Comparison of ENCODE assay signal across 1 cellular context in genomic region chr13:76791290-76791664, GRCh38.
TF ChIP-seq lines count a peak whose summit lies in the region.

No MANE protein-coding gene starts in this region.

TF ChIP-seq in SK-N-SH treated with all-trans-retinoic acid at 6 μM for 48 hours, 23 proteins besides CTCF, POLR2A, EP300 and RAD21 (continued from another document):
- TF ChIP-seq, protein P1, sequence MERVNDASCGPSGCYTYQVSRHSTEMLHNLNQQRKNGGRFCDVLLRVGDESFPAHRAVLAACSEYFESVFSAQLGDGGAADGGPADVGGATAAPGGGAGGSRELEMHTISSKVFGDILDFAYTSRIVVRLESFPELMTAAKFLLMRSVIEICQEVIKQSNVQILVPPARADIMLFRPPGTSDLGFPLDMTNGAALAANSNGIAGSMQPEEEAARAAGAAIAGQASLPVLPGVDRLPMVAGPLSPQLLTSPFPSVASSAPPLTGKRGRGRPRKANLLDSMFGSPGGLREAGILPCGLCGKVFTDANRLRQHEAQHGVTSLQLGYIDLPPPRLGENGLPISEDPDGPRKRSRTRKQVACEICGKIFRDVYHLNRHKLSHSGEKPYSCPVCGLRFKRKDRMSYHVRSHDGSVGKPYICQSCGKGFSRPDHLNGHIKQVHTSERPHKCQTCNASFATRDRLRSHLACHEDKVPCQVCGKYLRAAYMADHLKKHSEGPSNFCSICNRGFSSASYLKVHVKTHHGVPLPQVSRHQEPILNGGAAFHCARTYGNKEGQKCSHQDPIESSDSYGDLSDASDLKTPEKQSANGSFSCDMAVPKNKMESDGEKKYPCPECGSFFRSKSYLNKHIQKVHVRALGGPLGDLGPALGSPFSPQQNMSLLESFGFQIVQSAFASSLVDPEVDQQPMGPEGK (CRISPR knock-in tag; IDR thresholded peaks at IDR 0.05; ENCODE audit: borderline replicate concordance), result no peak
- no peak for TF ChIP-seq ARNTL (CRISPR knock-in tag; IDR thresholded peaks at IDR 0.05; ENCODE audit: borderline replicate concordance, low read depth)
- TF ChIP-seq ZNF8 (CRISPR knock-in tag; IDR thresholded peaks at IDR 0.05), result no peak
- no peak for TF ChIP-seq ZFP30 (CRISPR knock-in tag; IDR thresholded peaks at IDR 0.05)
- TF ChIP-seq, protein P2, sequence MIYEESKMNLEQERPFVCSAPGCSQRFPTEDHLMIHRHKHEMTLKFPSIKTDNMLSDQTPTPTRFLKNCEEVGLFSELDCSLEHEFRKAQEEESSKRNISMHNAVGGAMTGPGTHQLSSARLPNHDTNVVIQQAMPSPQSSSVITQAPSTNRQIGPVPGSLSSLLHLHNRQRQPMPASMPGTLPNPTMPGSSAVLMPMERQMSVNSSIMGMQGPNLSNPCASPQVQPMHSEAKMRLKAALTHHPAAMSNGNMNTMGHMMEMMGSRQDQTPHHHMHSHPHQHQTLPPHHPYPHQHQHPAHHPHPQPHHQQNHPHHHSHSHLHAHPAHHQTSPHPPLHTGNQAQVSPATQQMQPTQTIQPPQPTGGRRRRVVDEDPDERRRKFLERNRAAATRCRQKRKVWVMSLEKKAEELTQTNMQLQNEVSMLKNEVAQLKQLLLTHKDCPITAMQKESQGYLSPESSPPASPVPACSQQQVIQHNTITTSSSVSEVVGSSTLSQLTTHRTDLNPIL (CRISPR knock-in tag; IDR thresholded peaks at IDR 0.05; ENCODE audit: low read depth), result no peak
- TF ChIP-seq BACH2 (CRISPR knock-in tag; IDR thresholded peaks at IDR 0.05; ENCODE audit: borderline replicate concordance), result no peak
- no peak for TF ChIP-seq SNAI2 (CRISPR knock-in tag; IDR thresholded peaks at IDR 0.05)
TF ChIP-seq in SK-N-SH treated with all-trans-retinoic acid at 6 μM for 48 hours: peak in this region for 0.
